ENCODE assay signal across 24 cellular contexts in the genomic region with DNA sequence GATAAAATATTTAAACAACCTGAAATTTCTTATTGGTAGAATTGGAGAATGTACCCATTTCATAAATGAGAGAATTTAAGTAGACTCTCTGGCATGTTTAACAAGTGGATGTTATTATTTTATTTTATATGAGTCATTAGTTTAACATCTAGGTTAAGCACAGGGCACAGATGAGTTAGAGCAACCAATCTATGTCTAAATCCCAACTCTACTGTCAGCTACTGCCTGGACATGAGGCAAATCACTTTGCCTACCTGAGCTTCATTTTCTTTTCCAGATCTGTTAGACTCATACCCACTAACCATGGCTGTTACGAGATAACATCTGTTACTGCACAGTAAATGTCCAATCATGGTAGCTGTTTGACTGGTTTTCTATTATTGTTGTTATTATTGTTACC.
A peak's percentile ranks its signal among the peaks of the same experiment; 100 is the strongest.
DNase-seq lines count a peak whose midpoint lies in the region; ATAC-seq and TF ChIP-seq lines count a peak whose summit lies in the region.
"Had no signal": no experiment of that assay in that cellular context is flagged by ENCODE, and none has a peak within 500 bp of the region (broad histone marks: within the 10 kb centered on the region; RNA-seq: fewer than 3 reads in every experiment).

No MANE protein-coding gene starts in this region.

- ATAC-seq in HG03565 (IDR thresholded peaks at IDR 0.05; ENCODE audit: unreplicated experiment) (no peak), GM18519 (IDR thresholded peaks at IDR 0.05; ENCODE audit: low FRiP score, unreplicated experiment) (no peak)
- ATAC-seq: heart right ventricle, pancreas, right lobe of liver had no signal

- in situ Hi-C loops in GM13977 (cut with MboI; ENCODE audit: low pct_unique_long_range_greater_than_20kb, low sequenced_read_pairs, unreplicated experiment): no loop called here

- H3K4me3 ChIP-seq in choroid plexus epithelial cell (ENCODE audit: low read depth, low read length): no peak overlapping the region
- H3K4me3 ChIP-seq: heart right ventricle, left ventricle myocardium inferior, pancreas, right lobe of liver, SJCRH30, upper lobe of left lung had no signal

- TF ChIP-seq CTCF in choroid plexus epithelial cell (conservative IDR thresholded peaks at IDR 0.05; ENCODE audit: low read depth, low read length) (no peak), GM13977 (IDR thresholded peaks at IDR 0.05; ENCODE audit: extremely low read depth, insufficient read depth, missing control alignments) (no peak)

- peak; percentile 71 for DNase-seq in ELR (ENCODE audit: low read depth)
- peak; percentile 42 for DNase-seq in NCI-H226
- DNase-seq in choroid plexus epithelial cell (ENCODE audit: low read depth): peak; percentile 55
- DNase-seq in kidney glomerular epithelial cell (lab: John Stamatoyannopoulos, UW): peak; percentile 41
- DNase-seq in AML-193 (lab: John Stamatoyannopoulos, UW): no peak
- DNase-seq in GM13977 (ENCODE audit: low spot score): no peak
- DNase-seq: activated CD4-positive, alpha-beta T cell treated with anti-CD3 and anti-CD28 coated beads, Interleukin-2, amount 50 U/mL, for 1 hour; activated naive CD8-positive, alpha-beta T cell treated with anti-CD3 and anti-CD28 coated beads, Interleukin-2, amount 10 ng/mL, durations not matched to agents 7 days and 5 days; CD4-positive, CD25-positive, alpha-beta regulatory T cell; DMS 273 treated with DMSO at 0.1 percent for 48 hours; GF-D8; heart right ventricle; left ventricle myocardium inferior; NCI-H1048; NCI-H2029; NCI-H446; nephron progenitor cell; OCI-M1; pancreas; right lobe of liver; SJCRH30; upper lobe of left lung had no signal

Comparison
In these comparisons a context has a peak if more than half of its experiments do, and no peak if none do; other contexts are left out.
1. DNase-seq: peak in ELR (single experiment), NCI-H226 (single experiment), choroid plexus epithelial cell (single experiment) and kidney glomerular epithelial cell (single experiment); none in AML-193 (0 of 2) and GM13977 (single experiment).